In genomic region chr7:125136755-125137547, GRCh38 we compare ENCODE assay signal across 24 cellular contexts.
A peak's percentile ranks its signal among the peaks of the same experiment; 100 is the strongest.
DNase-seq lines count a peak whose midpoint lies in the region; ATAC-seq, FAIRE-seq and TF ChIP-seq lines count a peak whose summit lies in the region.
"Had no signal": no experiment of that assay in that cellular context is flagged by ENCODE, and none has a peak within 500 bp of the region (broad histone marks: within the 10 kb centered on the region; RNA-seq: fewer than 3 reads in every experiment).

No MANE protein-coding gene starts in this region.

- H3K4me3 ChIP-seq in PC-3 (ENCODE audit: low read length): peak overlapping the region; percentile 34
- no peak overlapping the region for H3K4me3 ChIP-seq in bronchial epithelial cell (ENCODE audit: low read depth, low read length)
- H3K4me3 ChIP-seq: skin epidermis, upper lobe of left lung had no signal

- TF ChIP-seq CTCF in PC-3 (conservative IDR thresholded peaks at IDR 0.05; ENCODE audit: low read depth, low read length) (no peak), bronchial epithelial cell (IDR thresholded peaks at IDR 0.05; ENCODE audit: insufficient read depth, low read length, severe bottlenecking) (no peak)

- CTCF ChIA-PET in PC-3 (lab: Charles Lee): no interaction called here

- peak overlapping the region; percentile 56 for H3K4me2 ChIP-seq in PC-3 (ENCODE audit: low read length)

- H3K27me3 ChIP-seq in PC-3 (ENCODE audit: low read length) (no peaks in the 10 kb centered on the region), bronchial epithelial cell (ENCODE audit: control insufficient read depth, insufficient read depth, low read length) (no peaks in the 10 kb centered on the region)
- H3K27me3 ChIP-seq: upper lobe of left lung had no signal

- POLR2A ChIA-PET in PC-3 (lab: Charles Lee; ENCODE audit: unreplicated experiment): interaction anchor here (0.6 kb wide), 1 partner anchor 63 kb away, joined by 3 read pairs; no protein-coding TSS in a partner anchor

- H3K4me1 Mint-ChIP-seq in natural killer cell treated with Interleukin-12 subunit alpha and Interleukin-12 subunit beta and Interleukin-15 and Interleukin-18, amount 100 ng/mL, for 72 hours (ENCODE audit: low read depth in 2 of 2): no peaks in the 10 kb centered on the region
- H3K4me1 Mint-ChIP-seq: CD4-positive, CD25-positive, alpha-beta regulatory T cell; IgD-negative memory B cell; stimulated activated naive B cell treated with anti-CD40 and anti-IgM and Interleukin-4, amounts not matched to agents 10 μg/mL and 1 μg/mL and 100 μg/mL, for 72 hours had no signal

- no TSS peak for BruUV-seq in PC-3 (replicated peaks; lab: Mats Ljungman, UMichigan)

- H3K9ac ChIP-seq in PC-3 (ENCODE audit: low read length): no peak overlapping the region

- intact Hi-C loops in PC-3 (cut with micrococcal nuclease): loop anchor here (1.0 to 2.0 kb wide), 2 partner anchors 68 to 75 kb away; no protein-coding TSS in a partner anchor

- no peaks in the 10 kb centered on the region for H3K27me3 Mint-ChIP-seq in natural killer cell treated with Interleukin-12 subunit alpha and Interleukin-12 subunit beta and Interleukin-15 and Interleukin-18, amount 100 ng/mL, for 72 hours
- H3K27me3 Mint-ChIP-seq: CD4-positive, CD25-positive, alpha-beta regulatory T cell; IgD-negative memory B cell; stimulated activated naive B cell treated with anti-CD40 and anti-IgM and Interleukin-4, amounts not matched to agents 10 μg/mL and 1 μg/mL and 100 μg/mL, for 72 hours had no signal

- no peak overlapping the region; the same call in 1 of the 2 replicates for H2AFZ ChIP-seq in PC-3 (ENCODE audit: low read length)

- H3K9me3 Mint-ChIP-seq in natural killer cell treated with Interleukin-12 subunit alpha and Interleukin-12 subunit beta and Interleukin-15 and Interleukin-18, amount 100 ng/mL, for 72 hours: peaks cover 2% of the 10 kb centered on the region
- H3K9me3 Mint-ChIP-seq: activated naive CD4-positive, alpha-beta T cell treated with anti-CD3 and anti-CD28 coated beads for 36 hours had no signal

- no peak overlapping the region for H3K27ac Mint-ChIP-seq in natural killer cell treated with Interleukin-12 subunit alpha and Interleukin-12 subunit beta and Interleukin-15 and Interleukin-18, amount 100 ng/mL, for 72 hours
- H3K27ac Mint-ChIP-seq: activated naive CD4-positive, alpha-beta T cell treated with anti-CD3 and anti-CD28 coated beads for 36 hours; CD4-positive, CD25-positive, alpha-beta regulatory T cell; IgD-negative memory B cell; stimulated activated naive B cell treated with anti-CD40 and anti-IgM and Interleukin-4, amounts not matched to agents 10 μg/mL and 1 μg/mL and 100 μg/mL, for 72 hours had no signal

- H4K20me1 ChIP-seq in PC-3 (ENCODE audit: low read length): no peaks in the 10 kb centered on the region

- H3K27ac ChIP-seq in PC-3 (ENCODE audit: low read length): peak overlapping the region; percentile 55
- H3K27ac ChIP-seq: skin epidermis, upper lobe of left lung had no signal

- DNase-seq in COLO829 (ENCODE audit: low spot score) (peak; percentile 48), PC-3 (peak; percentile 61), bronchial epithelial cell (ENCODE audit: low read depth) (peak; percentile 92), iris pigment epithelial cell (ENCODE audit: low read depth) (peak; percentile 73)
- no peak for DNase-seq in activated CD4-positive, alpha-beta T cell treated with anti-CD3 and anti-CD28 coated beads, Interleukin-2, amount 50 U/mL, for 48 hours
- no peak for DNase-seq in natural killer cell treated with Interleukin-12 subunit alpha and Interleukin-12 subunit beta and Interleukin-15 and Interleukin-18, amount 100 ng/mL, for 72 hours (ENCODE audit: low spot score)
- DNase-seq: activated CD4-positive, alpha-beta T cell treated with anti-CD3 and anti-CD28 coated beads for 1 hour; activated CD8-positive, alpha-beta memory T cell treated with anti-CD3 and anti-CD28 coated beads, Interleukin-2, amount 50 U/mL, for 48 hours; activated naive CD4-positive, alpha-beta T cell treated with anti-CD3 and anti-CD28 coated beads for 36 hours; caudate nucleus; CD4-positive, CD25-positive, alpha-beta regulatory T cell; effector CD8-positive, alpha-beta T cell; GOT3; islet precursor cell; NCI-H1092 treated with DMSO at 0.1 percent for 48 hours; NCI-H2171; nucleus accumbens; SHP77; stimulated activated naive B cell treated with anti-CD40 and anti-IgM and Interleukin-4, amounts not matched to agents 10 μg/mL and 1 μg/mL and 100 μg/mL, for 72 hours; upper lobe of left lung had no signal

- no peak for FAIRE-seq in bronchial epithelial cell (lab: Jason Lieb, UNC)

- H3K9me3 ChIP-seq in PC-3 (ENCODE audit: low read length): no peaks in the 10 kb centered on the region
- H3K9me3 ChIP-seq: upper lobe of left lung had no signal

- H3K36me3 ChIP-seq in PC-3 (ENCODE audit: low read depth, low read length) (no peaks in the 10 kb centered on the region), bronchial epithelial cell (ENCODE audit: control insufficient read depth, insufficient read depth, low read length) (no peaks in the 10 kb centered on the region)
- H3K36me3 ChIP-seq: upper lobe of left lung had no signal

- H3K4me1 ChIP-seq in PC-3 (ENCODE audit: insufficient read depth, low read length): peaks cover 19% of the 10 kb centered on the region; the same call in 1 of the 2 replicates
- H3K4me1 ChIP-seq: upper lobe of left lung had no signal

- H3K36me3 Mint-ChIP-seq in natural killer cell treated with Interleukin-12 subunit alpha and Interleukin-12 subunit beta and Interleukin-15 and Interleukin-18, amount 100 ng/mL, for 72 hours: peaks cover 4% of the 10 kb centered on the region
- H3K36me3 Mint-ChIP-seq: CD4-positive, CD25-positive, alpha-beta regulatory T cell; IgD-negative memory B cell; stimulated activated naive B cell treated with anti-CD40 and anti-IgM and Interleukin-4, amounts not matched to agents 10 μg/mL and 1 μg/mL and 100 μg/mL, for 72 hours had no signal

- no peaks in the 10 kb centered on the region for H3K9me2 ChIP-seq in PC-3 (replicated peaks; ENCODE audit: low read length)

- no peak overlapping the region for H3K4me3 Mint-ChIP-seq in natural killer cell treated with Interleukin-12 subunit alpha and Interleukin-12 subunit beta and Interleukin-15 and Interleukin-18, amount 100 ng/mL, for 72 hours
- H3K4me3 Mint-ChIP-seq: activated naive CD4-positive, alpha-beta T cell treated with anti-CD3 and anti-CD28 coated beads for 36 hours; CD4-positive, CD25-positive, alpha-beta regulatory T cell; IgD-negative memory B cell; stimulated activated naive B cell treated with anti-CD40 and anti-IgM and Interleukin-4, amounts not matched to agents 10 μg/mL and 1 μg/mL and 100 μg/mL, for 72 hours had no signal

- H3K79me2 ChIP-seq in PC-3 (ENCODE audit: low read length): no peaks in the 10 kb centered on the region

- ATAC-seq in PC-3 (peak; percentile 84), HG02571 (IDR thresholded peaks at IDR 0.05; ENCODE audit: unreplicated experiment) (no peak), HG03354 (IDR thresholded peaks at IDR 0.05; ENCODE audit: poor library complexity, severe bottlenecking, unreplicated experiment) (no peak)
- ATAC-seq in natural killer cell treated with Interleukin-12 subunit alpha and Interleukin-12 subunit beta and Interleukin-15 and Interleukin-18, amount 100 ng/mL, for 72 hours: no peak
- ATAC-seq: stimulated activated naive B cell treated with anti-CD40 and anti-IgM and Interleukin-4, amounts not matched to agents 10 μg/mL and 1 μg/mL and 100 μg/mL, for 72 hours had no signal

- H3F3A ChIP-seq in PC-3 (ENCODE audit: low read length, unreplicated experiment): no peaks in the 10 kb centered on the region

Comparison
In these comparisons a context has a peak if more than half of its experiments do, and no peak if none do; other contexts are left out.
1. DNase-seq: peak in COLO829 (single experiment), PC-3 (single experiment), bronchial epithelial cell (single experiment) and iris pigment epithelial cell (single experiment); none in activated CD4-positive, alpha-beta T cell treated with anti-CD3 and anti-CD28 coated beads, Interleukin-2, amount 50 U/mL, for 48 hours (0 of 2) and natural killer cell treated with Interleukin-12 subunit alpha and Interleukin-12 subunit beta and Interleukin-15 and Interleukin-18, amount 100 ng/mL, for 72 hours (single experiment).